ENCODE assay signal across 14 cellular contexts in genomic region chr1:52667984-52668383, GRCh38. TPM values are rescaled to one million over a fixed set of nuclear protein-coding genes. Genes with fewer than 3 reads are reported as not detected.
DNase-seq lines count a peak whose midpoint lies in the region; TF ChIP-seq lines count a peak whose summit lies in the region.
"Had no signal": no experiment of that assay in that cellular context is flagged by ENCODE, and none has a peak within 500 bp of the region (broad histone marks: within the 10 kb centered on the region; RNA-seq: fewer than 3 reads in every experiment).

No MANE protein-coding gene starts in this region.

- no peak overlapping the region for H3K27ac ChIP-seq in breast epithelium
- H3K27ac ChIP-seq: 22Rv1, C4-2B had no signal

- H3K9me3 Mint-ChIP-seq in MCF 10A (ENCODE audit: unreplicated experiment) (no peaks in the 10 kb centered on the region), chondrocyte (ENCODE audit: low read depth) (no peaks in the 10 kb centered on the region), type B pancreatic cell (no peaks in the 10 kb centered on the region)
- H3K9me3 Mint-ChIP-seq: CD4-positive, alpha-beta T cell; GM23338 had no signal

- intact Hi-C loops in MCF 10A (cut with micrococcal nuclease): loop anchor here (5.0 to 10.0 kb wide), 3 partner anchors 203 to 541 kb away; partner anchors contain the start of genes ORC1 and PRPF38A
- intact Hi-C loops in breast epithelium (cut with DNase I; ENCODE audit: low total_unique reads): no loop called here

- POLR2A ChIA-PET in MCF 10A (lab: Yijun Ruan, JAX) (interaction anchor here (0.6 to 13.1 kb wide), 9 partner anchors 9 to 263 kb away, joined by 3 to 284 read pairs (median 10); partner anchors contain the start of gene TUT4), GM10248 (lab: Yijun Ruan, JAX) (no interaction called here)

- H3K27me3 ChIP-seq in breast epithelium: no peaks in the 10 kb centered on the region

- H3K4me1 Mint-ChIP-seq in MCF 10A (ENCODE audit: insufficient read depth, unreplicated experiment) (peaks cover 46% of the 10 kb centered on the region), chondrocyte (ENCODE audit: low read depth) (peaks cover 65% of the 10 kb centered on the region), type B pancreatic cell (ENCODE audit: unreplicated experiment) (peaks cover 22% of the 10 kb centered on the region)

- TF ChIP-seq POLR2A in breast epithelium (IDR thresholded peaks at IDR 0.05): no peak

- no peaks in the 10 kb centered on the region for H3K9me3 ChIP-seq in breast epithelium
- H3K9me3 ChIP-seq: A549, Caco-2 had no signal

- DNase-seq in MCF 10A (ENCODE audit: unreplicated experiment) (no peak), breast epithelium (ENCODE audit: low spot score in 2 of 2) (no peak), chondrocyte (ENCODE audit: low spot score) (no peak), renal cortical epithelial cell (ENCODE audit: low read depth) (peak; percentile 21), GM10248 (ENCODE audit: extremely low spot score) (no peak), anterior cingulate cortex (lab: John Stamatoyannopoulos, UW) (no peak), type B pancreatic cell (ENCODE audit: extremely low spot score, unreplicated experiment) (no peak)
- DNase-seq: AML-193; Caco-2; CD4-positive, alpha-beta T cell had no signal

- H3K36me3 Mint-ChIP-seq in MCF 10A (ENCODE audit: insufficient read depth, unreplicated experiment) (no peaks in the 10 kb centered on the region), chondrocyte (ENCODE audit: low read depth) (no peaks in the 10 kb centered on the region), type B pancreatic cell (no peaks in the 10 kb centered on the region)

- peak overlapping the region; percentile 94 for H3K27ac Mint-ChIP-seq in MCF 10A (ENCODE audit: low read depth, unreplicated experiment)
- peak overlapping the region; percentile 97 for H3K27ac Mint-ChIP-seq in chondrocyte (ENCODE audit: unreplicated experiment)
- no peak overlapping the region for H3K27ac Mint-ChIP-seq in type B pancreatic cell
- H3K27ac Mint-ChIP-seq: CD4-positive, alpha-beta T cell; GM23338 had no signal

- no peaks in the 10 kb centered on the region for H3K36me3 ChIP-seq in breast epithelium

- H3K4me3 Mint-ChIP-seq in MCF 10A (ENCODE audit: unreplicated experiment) (no peak overlapping the region), chondrocyte (ENCODE audit: unreplicated experiment) (no peak overlapping the region), type B pancreatic cell (no peak overlapping the region)
- H3K4me3 Mint-ChIP-seq: CD4-positive, alpha-beta T cell; GM23338 had no signal

- BruUV-seq in MCF 10A (replicated peaks; lab: Mats Ljungman, UMichigan): no TSS peak

- H3K27me3 Mint-ChIP-seq in MCF 10A (ENCODE audit: insufficient read depth, unreplicated experiment): no peaks in the 10 kb centered on the region
- H3K27me3 Mint-ChIP-seq in chondrocyte (ENCODE audit: low read depth): no peaks in the 10 kb centered on the region
- no peaks in the 10 kb centered on the region for H3K27me3 Mint-ChIP-seq in type B pancreatic cell
- H3K27me3 Mint-ChIP-seq: CD4-positive, alpha-beta T cell had no signal

- CTCF ChIA-PET in MCF 10A (lab: Yijun Ruan, JAX) (interaction anchor here (0.6 to 4.4 kb wide), 5 partner anchors 9 to 232 kb away, joined by 3 to 30 read pairs (median 4); no protein-coding TSS in a partner anchor), GM10248 (lab: Yijun Ruan, JAX) (interaction anchor here (0.7 to 2.7 kb wide), 4 partner anchors 8 to 27 kb away, joined by 4 to 13 read pairs (median 4); no protein-coding TSS in a partner anchor)

- TF ChIP-seq CTCF in MCF 10A (IDR thresholded peaks at IDR 0.05; ENCODE audit: unreplicated experiment): no peak
- TF ChIP-seq CTCF in breast epithelium (IDR thresholded peaks at IDR 0.05): no peak
- TF ChIP-seq CTCF in chondrocyte (IDR thresholded peaks at IDR 0.05): no peak
- no peak for TF ChIP-seq CTCF in GM10248 (IDR thresholded peaks at IDR 0.05; ENCODE audit: control extremely low read depth, extremely low read depth, low read depth, missing control alignments)
- no peak for TF ChIP-seq CTCF in type B pancreatic cell (conservative IDR thresholded peaks at IDR 0.05)

- H3K4me3 ChIP-seq in breast epithelium: no peak overlapping the region
- H3K4me3 ChIP-seq: A549, GM23338 had no signal

- no peaks in the 10 kb centered on the region for H3K4me1 ChIP-seq in breast epithelium

RNA-seq across cellular contexts. Expression of gene COA7, which starts 30.2 kb away (rescaled TPM):
- total RNA-seq in MCF 10A (2022) (28.0 and 38.9 TPM in 2 replicates), breast epithelium (10 to 100 TPM in 1 of 3 donors, 1 to 10 TPM in 2; 7.4 to 12.8 (median 9.8) TPM), chondrocyte (23.7 to 24.1 TPM (median 23.8 TPM) in 3 replicates), renal cortical epithelial cell (20.5 and 20.9 TPM in 2 replicates), type B pancreatic cell (ENCODE audit: low replicate concordance) (25.1 and 27.9 TPM in 2 replicates)

RNA-seq across cellular contexts. Expression of gene SHISAL2A, which starts 35.0 kb away (rescaled TPM):
- total RNA-seq in MCF 10A (2022): 0.26 TPM in 1 of 2 replicates, not detected in the other
- total RNA-seq in breast epithelium: under 1 TPM in 1 of 3 donors, not detected in 2; 0.15 TPM
- 0.24 TPM in 1 of 3 replicates, not detected in the others for total RNA-seq in chondrocyte
- not detected in 2 replicates for total RNA-seq in renal cortical epithelial cell
- total RNA-seq in type B pancreatic cell (ENCODE audit: low replicate concordance): not detected in 2 replicates

RNA-seq across cellular contexts. Expression of gene ZYG11B, which starts 58.3 kb away (rescaled TPM):
- total RNA-seq in MCF 10A (2022): 16.2 and 18.6 TPM in 2 replicates
- 10 to 100 TPM; 38.7 to 47.6 (median 47.4) TPM for total RNA-seq in breast epithelium
- total RNA-seq in chondrocyte: 36.3 to 42.1 TPM (median 38.3 TPM) in 3 replicates
- 26.4 and 43.8 TPM in 2 replicates for total RNA-seq in renal cortical epithelial cell
- 23.1 and 32.3 TPM in 2 replicates for total RNA-seq in type B pancreatic cell (ENCODE audit: low replicate concordance)
